Comparison of ENCODE assay signal across 8 cellular contexts in genomic region chr9:122158202-122158601, GRCh38. TPM values are rescaled to one million over a fixed set of nuclear protein-coding genes. Genes with fewer than 3 reads are reported as not detected.
DNase-seq lines count a peak whose midpoint lies in the region; ATAC-seq and TF ChIP-seq lines count a peak whose summit lies in the region.

No MANE protein-coding gene starts in this region.

- CTCF ChIA-PET in GM10248 (lab: Yijun Ruan, JAX) = interaction anchor here (0.6 to 3.0 kb wide), 12 partner anchors 9 to 289 kb away, joined by 3 to 16 read pairs (median 4); no protein-coding TSS in a partner anchor

- POLR2A ChIA-PET in GM10248 (lab: Yijun Ruan, JAX) = interaction anchor here (0.5 kb wide), 1 partner anchor 39 kb away, joined by 4 read pairs; no protein-coding TSS in a partner anchor

- no peak overlapping the region for H3K27ac ChIP-seq in testis

- no peak for TF ChIP-seq POLR2A in testis (IDR thresholded peaks at IDR 0.05)

- H3K4me3 ChIP-seq in testis = no peak overlapping the region

- H3K27me3 ChIP-seq in testis = no peaks in the 10 kb centered on the region

- no peak overlapping the region for H3K27ac Mint-ChIP-seq in activated naive CD8-positive, alpha-beta T cell treated with anti-CD3 and anti-CD28 coated beads, Interleukin-2, amount 50 U/mL, for 24 hours

- peaks cover 6% of the 10 kb centered on the region for H3K9me3 Mint-ChIP-seq in activated naive CD8-positive, alpha-beta T cell treated with anti-CD3 and anti-CD28 coated beads, Interleukin-2, amount 50 U/mL, for 24 hours

- intact Hi-C loops in testis (cut with DNase I; ENCODE audit: low total_unique reads) = no loop called here

- H3K36me3 ChIP-seq in testis (ENCODE audit: low read depth, missing control alignments) = no peaks in the 10 kb centered on the region

- 43 to 48% methylated on average over 3 of the region's 3 CpGs for WGBS in testis, 2 donors

- peak; percentile 32 for TF ChIP-seq CTCF in GM10248 (IDR thresholded peaks at IDR 0.05; ENCODE audit: control extremely low read depth, extremely low read depth, low read depth, missing control alignments)
- TF ChIP-seq CTCF in testis (IDR thresholded peaks at IDR 0.05) = peak; percentile 22 to 44 (median 29)

- ATAC-seq in HG03139 (IDR thresholded peaks at IDR 0.05; ENCODE audit: unreplicated experiment) = peak; percentile 50
- no peak for ATAC-seq in activated naive CD8-positive, alpha-beta T cell treated with anti-CD3 and anti-CD28 coated beads, Interleukin-2, amount 50 U/mL, for 24 hours

- H3K27me3 Mint-ChIP-seq in activated naive CD8-positive, alpha-beta T cell treated with anti-CD3 and anti-CD28 coated beads, Interleukin-2, amount 50 U/mL, for 24 hours = peaks cover 9% of the 10 kb centered on the region

- H3K4me3 Mint-ChIP-seq in activated naive CD8-positive, alpha-beta T cell treated with anti-CD3 and anti-CD28 coated beads, Interleukin-2, amount 50 U/mL, for 24 hours = peak overlapping the region; percentile 40

- H3K36me3 Mint-ChIP-seq in activated naive CD8-positive, alpha-beta T cell treated with anti-CD3 and anti-CD28 coated beads, Interleukin-2, amount 50 U/mL, for 24 hours (ENCODE audit: low read depth) = peaks cover 8% of the 10 kb centered on the region

- no peaks in the 10 kb centered on the region for H3K9me3 ChIP-seq in testis

- H3K4me1 ChIP-seq in testis = peaks cover 11% of the 10 kb centered on the region

- H3K4me1 Mint-ChIP-seq in activated naive CD8-positive, alpha-beta T cell treated with anti-CD3 and anti-CD28 coated beads, Interleukin-2, amount 50 U/mL, for 24 hours = peaks cover 35% of the 10 kb centered on the region

- DNase-seq in GM10248 (ENCODE audit: extremely low spot score) (peak; percentile 51), RPMI7951 (ENCODE audit: low read depth) (peak; percentile 50), iPS-NIHi7 (ENCODE audit: extremely low spot score) (peak; percentile 65), testis (peak; percentile 47), 8988T (no peak)
- DNase-seq in activated naive CD8-positive, alpha-beta T cell treated with anti-CD3 and anti-CD28 coated beads, Interleukin-2, amount 50 U/mL, for 24 hours = peak; percentile 18
- no peak for DNase-seq in effector CD4-positive, alpha-beta T cell

RNA-seq across cellular contexts. Expression of gene NDUFA8, which starts 1.4 kb away (rescaled TPM):
- total RNA-seq in RPMI7951 (2014; rRNA removed; shearing (Covaris generic)) = 30.6 and 40.1 TPM in 2 replicates
- total RNA-seq in testis = 10 to 100 TPM; 59.4 to 62.1 TPM
- 219 TPM for polyA plus RNA-seq in testis (ENCODE audit: insufficient read depth, low read depth, low replicate concordance)

RNA-seq across cellular contexts. Expression of gene MORN5, which starts 1.5 kb away (rescaled TPM):
- not detected in 2 replicates for total RNA-seq in RPMI7951 (2014; rRNA removed; shearing (Covaris generic))
- 10 to 100 TPM; 19.2 to 34.7 TPM for total RNA-seq in testis
- 183 TPM for polyA plus RNA-seq in testis (ENCODE audit: insufficient read depth, low read depth, low replicate concordance)

Comparison
In these comparisons a context has a peak if more than half of its experiments do, and no peak if none do; other contexts are left out.
1. DNase-seq: peak in GM10248 (single experiment), RPMI7951 (single experiment), activated naive CD8-positive, alpha-beta T cell treated with anti-CD3 and anti-CD28 coated beads, Interleukin-2, amount 50 U/mL, for 24 hours (single experiment), iPS-NIHi7 (single experiment) and testis (single experiment); none in effector CD4-positive, alpha-beta T cell (single experiment) and 8988T (single experiment).
2. RNA of gene MORN5, which starts 1.5 kb away (total RNA-seq): 19.2 to 34.7 TPM in testis; not detected in RPMI7951; every median in the first group is over 10 times any median in the second.